Comparison of ENCODE assay signal across 17 cellular contexts in genomic region chr4:31692407-31692940, GRCh38.
A peak's percentile ranks its signal among the peaks of the same experiment; 100 is the strongest.
DNase-seq lines count a peak whose midpoint lies in the region; ATAC-seq and TF ChIP-seq lines count a peak whose summit lies in the region.
"Had no signal": no experiment of that assay in that cellular context is flagged by ENCODE, and none has a peak within 500 bp of the region (broad histone marks: within the 10 kb centered on the region; RNA-seq: fewer than 3 reads in every experiment).

No MANE protein-coding gene starts in this region.

- H3K9me3 ChIP-seq in BE2C (no peaks in the 10 kb centered on the region), RWPE2 (ENCODE audit: severe bottlenecking) (no peaks in the 10 kb centered on the region), hepatocyte (ENCODE audit: low read depth) (no peaks in the 10 kb centered on the region)

- no peak overlapping the region for H2AFZ ChIP-seq in hepatocyte

- no peaks in the 10 kb centered on the region for H3K36me3 ChIP-seq in BE2C
- no peaks in the 10 kb centered on the region for H3K36me3 ChIP-seq in RWPE2 (ENCODE audit: low read depth)
- H3K36me3 ChIP-seq in hepatocyte (replicated peaks; ENCODE audit: insufficient read depth, low read depth): no peaks in the 10 kb centered on the region

- H3K4me1 ChIP-seq in BE2C (no peaks in the 10 kb centered on the region), RWPE2 (ENCODE audit: insufficient read depth, poor library complexity, severe bottlenecking) (no peaks in the 10 kb centered on the region), hepatocyte (ENCODE audit: insufficient read depth) (no peaks in the 10 kb centered on the region)

- peak; percentile 12 for DNase-seq in BE2C
- peak; percentile 19 for DNase-seq in HT1080 (ENCODE audit: low read depth)
- no peak for DNase-seq in RWPE2 (ENCODE audit: low spot score)
- no peak for DNase-seq in hepatocyte (ENCODE audit: low spot score)
- DNase-seq in activated T-cell treated with anti-CD3 and anti-CD28 coated beads, Interleukin-2, amount 50 U/mL, for 4 hours: no peak
- no peak for DNase-seq in dermis blood vessel endothelial cell
- DNase-seq: activated CD4-positive, alpha-beta T cell treated with anti-CD3 and anti-CD28 coated beads, Interleukin-2, amount 10 ng/mL, durations not matched to agents 24 days and 14 days; kidney glomerular epithelial cell; NCI-H187 treated with DMSO at 0.1 percent for 48 hours; NCI-H774; occipital lobe; SHP77 treated with DMSO at 0.1 percent for 48 hours; stimulated activated naive B cell treated with anti-CD40 and anti-IgM and Interleukin-4, amounts not matched to agents 10 μg/mL and 1 μg/mL and 100 μg/mL, for 72 hours had no signal

- H3K27ac ChIP-seq in RWPE2 (ENCODE audit: poor library complexity, severe bottlenecking): no peak overlapping the region
- H3K27ac ChIP-seq in hepatocyte: no peak overlapping the region
- H3K27ac ChIP-seq: KMS-11 had no signal

- no peaks in the 10 kb centered on the region for H3K4me1 Mint-ChIP-seq in activated T-cell treated with anti-CD3 and anti-CD28 coated beads, Interleukin-2, amount 50 U/mL, for 4 hours (ENCODE audit: low read depth)
- H3K4me1 Mint-ChIP-seq: activated CD4-positive, alpha-beta T cell treated with anti-CD3 and anti-CD28 coated beads, Interleukin-2, amount 10 ng/mL, durations not matched to agents 24 days and 14 days; central memory CD8-positive, alpha-beta T cell; stimulated activated naive B cell treated with anti-CD40 and anti-IgM and Interleukin-4, amounts not matched to agents 10 μg/mL and 1 μg/mL and 100 μg/mL, for 72 hours had no signal

- 85% methylated on average over 4 of the region's 4 CpGs for WGBS in hepatocyte (ENCODE audit: low lambda C conversion rate, missing lambda C conversion rate)

- H3K79me2 ChIP-seq in hepatocyte: no peaks in the 10 kb centered on the region

- no peak overlapping the region for H3K4me3 Mint-ChIP-seq in activated T-cell treated with anti-CD3 and anti-CD28 coated beads, Interleukin-2, amount 50 U/mL, for 4 hours
- H3K4me3 Mint-ChIP-seq: activated CD4-positive, alpha-beta T cell treated with anti-CD3 and anti-CD28 coated beads, Interleukin-2, amount 10 ng/mL, durations not matched to agents 24 days and 14 days; activated naive CD8-positive, alpha-beta T cell; central memory CD8-positive, alpha-beta T cell; stimulated activated naive B cell treated with anti-CD40 and anti-IgM and Interleukin-4, amounts not matched to agents 10 μg/mL and 1 μg/mL and 100 μg/mL, for 72 hours had no signal

- H3K27me3 ChIP-seq in BE2C: no peaks in the 10 kb centered on the region
- no peaks in the 10 kb centered on the region for H3K27me3 ChIP-seq in RWPE2 (ENCODE audit: insufficient read depth, poor library complexity, severe bottlenecking)
- H3K27me3 ChIP-seq in hepatocyte: no peaks in the 10 kb centered on the region

- ATAC-seq in RWPE2 (ENCODE audit: low read depth) (peak; percentile 58; the same call in 2 of the 3 replicates), GM21576 (IDR thresholded peaks at IDR 0.05; ENCODE audit: unreplicated experiment) (no peak)
- ATAC-seq in activated T-cell treated with anti-CD3 and anti-CD28 coated beads, Interleukin-2, amount 50 U/mL, for 4 hours: no peak
- ATAC-seq: stimulated activated naive B cell treated with anti-CD40 and anti-IgM and Interleukin-4, amounts not matched to agents 10 μg/mL and 1 μg/mL and 100 μg/mL, for 72 hours had no signal

- no peaks in the 10 kb centered on the region for H4K20me1 ChIP-seq in hepatocyte (ENCODE audit: insufficient read depth, poor library complexity, severe bottlenecking)

- no peaks in the 10 kb centered on the region for H3K36me3 Mint-ChIP-seq in activated T-cell treated with anti-CD3 and anti-CD28 coated beads, Interleukin-2, amount 50 U/mL, for 4 hours (ENCODE audit: insufficient read depth)
- H3K36me3 Mint-ChIP-seq: activated naive CD8-positive, alpha-beta T cell; stimulated activated naive B cell treated with anti-CD40 and anti-IgM and Interleukin-4, amounts not matched to agents 10 μg/mL and 1 μg/mL and 100 μg/mL, for 72 hours had no signal

- H3K4me2 ChIP-seq in hepatocyte: no peak overlapping the region
- H3K4me2 ChIP-seq: KMS-11 had no signal

- H3K9me2 ChIP-seq in hepatocyte (replicated peaks; ENCODE audit: insufficient read depth): no peaks in the 10 kb centered on the region

- TF ChIP-seq CTCF in BE2C (IDR thresholded peaks at IDR 0.05; ENCODE audit: low read depth, low read length): peak; percentile 52
- TF ChIP-seq CTCF in RWPE2 (IDR thresholded peaks at IDR 0.05; ENCODE audit: poor library complexity, severe bottlenecking): peak; percentile 65
- peak; percentile 11 for TF ChIP-seq CTCF in hepatocyte (IDR thresholded peaks at IDR 0.05; ENCODE audit: poor library complexity)

- H3K9me3 Mint-ChIP-seq in activated T-cell treated with anti-CD3 and anti-CD28 coated beads, Interleukin-2, amount 50 U/mL, for 4 hours: peaks cover 8% of the 10 kb centered on the region
- H3K9me3 Mint-ChIP-seq: activated CD4-positive, alpha-beta T cell treated with anti-CD3 and anti-CD28 coated beads, Interleukin-2, amount 10 ng/mL, durations not matched to agents 24 days and 14 days had no signal

- no peaks in the 10 kb centered on the region for H3K27me3 Mint-ChIP-seq in activated T-cell treated with anti-CD3 and anti-CD28 coated beads, Interleukin-2, amount 50 U/mL, for 4 hours (ENCODE audit: low read depth)
- H3K27me3 Mint-ChIP-seq: activated CD4-positive, alpha-beta T cell treated with anti-CD3 and anti-CD28 coated beads, Interleukin-2, amount 10 ng/mL, durations not matched to agents 24 days and 14 days; activated naive CD8-positive, alpha-beta T cell; central memory CD8-positive, alpha-beta T cell; stimulated activated naive B cell treated with anti-CD40 and anti-IgM and Interleukin-4, amounts not matched to agents 10 μg/mL and 1 μg/mL and 100 μg/mL, for 72 hours had no signal

- no peak overlapping the region for H3K4me3 ChIP-seq in BE2C (ENCODE audit: low read depth, low read length)
- H3K4me3 ChIP-seq in RWPE2 (ENCODE audit: severe bottlenecking): no peak overlapping the region
- no peak overlapping the region for H3K4me3 ChIP-seq in hepatocyte

Comparison
In these comparisons a context has a peak if more than half of its experiments do, and no peak if none do; other contexts are left out.
1. DNase-seq: peak in BE2C (single experiment) and HT1080 (single experiment); none in RWPE2 (single experiment), hepatocyte (single experiment), activated T-cell treated with anti-CD3 and anti-CD28 coated beads, Interleukin-2, amount 50 U/mL, for 4 hours (single experiment) and dermis blood vessel endothelial cell (single experiment).
2. CTCF ChIP-seq: peak in every context shown above with its lines; median percentile 65 in RWPE2; 52 in BE2C; 11 in hepatocyte.